In genomic region chr9:52678-53077, GRCh38 we compare ENCODE assay signal across 7 cellular contexts.
DNase-seq lines count a peak whose midpoint lies in the region; ATAC-seq and TF ChIP-seq lines count a peak whose summit lies in the region.
"Not testable (repeated sequence)": the region's sequence is repeated elsewhere in the genome, so short reads cannot be mapped to it uniquely, and the experiment has no call there.

No MANE protein-coding gene starts in this region.

- peak; percentile 87 for ATAC-seq in GM18508 (IDR thresholded peaks at IDR 0.05; ENCODE audit: insufficient read depth, unreplicated experiment)
- ATAC-seq in GM19397 (IDR thresholded peaks at IDR 0.05; ENCODE audit: unreplicated experiment), result peak; percentile 88
- ATAC-seq in GM21786 (IDR thresholded peaks at IDR 0.05; ENCODE audit: unreplicated experiment), result peak; percentile 87
- ATAC-seq in HG02852 (IDR thresholded peaks at IDR 0.05; ENCODE audit: unreplicated experiment), result peak; percentile 61
- peak; percentile 87 for ATAC-seq in HG03175 (IDR thresholded peaks at IDR 0.05; ENCODE audit: unreplicated experiment)

- DNase-seq in NCI-H146 treated with DMSO at 0.1 percent for 48 hours (lab: John Stamatoyannopoulos, UW; ENCODE audit: unreplicated experiment), result peak; percentile 43
- DNase-seq in fibroblast of mammary gland (ENCODE audit: low read depth), result peak; percentile 58

- H3K4me3 ChIP-seq in fibroblast of mammary gland (ENCODE audit: control insufficient read depth, low read depth, low read length), result not testable (repeated sequence)

- not testable (repeated sequence) for TF ChIP-seq CTCF in fibroblast of mammary gland (conservative IDR thresholded peaks at IDR 0.05; ENCODE audit: control insufficient read depth, insufficient read depth, low read depth, low read length)
